Comparison of ENCODE assay signal across 1 cellular context in the genomic region with DNA sequence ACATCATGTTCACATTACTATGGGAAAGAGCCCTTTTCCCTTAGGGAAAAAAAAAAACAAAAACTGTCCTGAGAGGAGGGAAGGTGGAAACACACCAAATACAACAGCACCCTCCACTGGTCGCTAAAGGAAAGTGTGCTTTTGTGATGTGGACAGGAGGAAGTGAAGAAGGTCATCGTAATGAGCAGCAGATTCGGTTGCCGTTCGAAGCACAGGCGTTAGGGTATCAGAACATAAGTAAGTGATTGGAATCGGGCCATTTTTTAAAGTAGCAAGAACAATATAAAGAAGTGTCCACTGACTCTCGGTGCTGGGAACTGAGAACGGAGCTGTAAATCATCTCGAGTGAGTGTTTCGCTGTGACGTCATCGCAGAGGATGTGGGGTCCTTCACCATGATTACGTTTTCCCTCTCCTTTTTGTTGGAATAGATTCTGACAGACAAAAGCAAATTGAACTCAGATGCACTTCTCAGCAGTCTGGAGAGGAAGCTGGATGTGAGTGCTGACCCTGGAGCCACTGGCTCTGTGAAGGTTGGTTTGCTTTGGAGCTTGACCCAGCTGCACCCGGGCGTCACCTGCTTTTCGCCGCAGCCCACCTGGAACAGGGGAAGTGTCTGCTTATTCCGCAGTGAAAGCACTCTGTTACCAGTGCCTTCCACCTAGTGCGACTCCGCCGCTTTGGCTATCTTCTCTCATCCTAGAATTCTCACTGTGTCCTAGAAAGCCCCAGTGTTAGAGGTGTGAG.
A peak's percentile ranks its signal among the peaks of the same experiment; 100 is the strongest.
TF ChIP-seq lines count a peak whose summit lies in the region.

No MANE protein-coding gene starts in this region.

TF ChIP-seq in K562, 482 proteins besides CTCF, POLR2A, EP300 and RAD21 (continued from another document and continues in another):
- TF ChIP-seq, protein P1, sequence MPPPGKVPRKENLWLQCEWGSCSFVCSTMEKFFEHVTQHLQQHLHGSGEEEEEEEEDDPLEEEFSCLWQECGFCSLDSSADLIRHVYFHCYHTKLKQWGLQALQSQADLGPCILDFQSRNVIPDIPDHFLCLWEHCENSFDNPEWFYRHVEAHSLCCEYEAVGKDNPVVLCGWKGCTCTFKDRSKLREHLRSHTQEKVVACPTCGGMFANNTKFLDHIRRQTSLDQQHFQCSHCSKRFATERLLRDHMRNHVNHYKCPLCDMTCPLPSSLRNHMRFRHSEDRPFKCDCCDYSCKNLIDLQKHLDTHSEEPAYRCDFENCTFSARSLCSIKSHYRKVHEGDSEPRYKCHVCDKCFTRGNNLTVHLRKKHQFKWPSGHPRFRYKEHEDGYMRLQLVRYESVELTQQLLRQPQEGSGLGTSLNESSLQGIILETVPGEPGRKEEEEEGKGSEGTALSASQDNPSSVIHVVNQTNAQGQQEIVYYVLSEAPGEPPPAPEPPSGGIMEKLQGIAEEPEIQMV (tag; conservative IDR thresholded peaks at IDR 0.05; ENCODE audit: low read depth) = no peak
- no peak for TF ChIP-seq BRCA1 (IDR thresholded peaks at IDR 0.05)
- TF ChIP-seq BRCA1 (CRISPR knock-in tag; IDR thresholded peaks at IDR 0.05) = no peak
- TF ChIP-seq CBFA2T2 (conservative IDR thresholded peaks at IDR 0.05) = no peak
- no peak for TF ChIP-seq NR4A1 (CRISPR knock-in tag; IDR thresholded peaks at IDR 0.05)
- no peak for TF ChIP-seq NR4A1 (tag; IDR thresholded peaks at IDR 0.05)
- TF ChIP-seq PHF21A (IDR thresholded peaks at IDR 0.05; ENCODE audit: borderline replicate concordance, low read depth) = no peak
- no peak for TF ChIP-seq BMI1 (IDR thresholded peaks at IDR 0.05; ENCODE audit: low read length)
- TF ChIP-seq, protein P2, sequence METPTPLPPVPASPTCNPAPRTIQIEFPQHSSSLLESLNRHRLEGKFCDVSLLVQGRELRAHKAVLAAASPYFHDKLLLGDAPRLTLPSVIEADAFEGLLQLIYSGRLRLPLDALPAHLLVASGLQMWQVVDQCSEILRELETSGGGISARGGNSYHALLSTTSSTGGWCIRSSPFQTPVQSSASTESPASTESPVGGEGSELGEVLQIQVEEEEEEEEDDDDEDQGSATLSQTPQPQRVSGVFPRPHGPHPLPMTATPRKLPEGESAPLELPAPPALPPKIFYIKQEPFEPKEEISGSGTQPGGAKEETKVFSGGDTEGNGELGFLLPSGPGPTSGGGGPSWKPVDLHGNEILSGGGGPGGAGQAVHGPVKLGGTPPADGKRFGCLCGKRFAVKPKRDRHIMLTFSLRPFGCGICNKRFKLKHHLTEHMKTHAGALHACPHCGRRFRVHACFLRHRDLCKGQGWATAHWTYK (CRISPR knock-in tag; IDR thresholded peaks at IDR 0.05) = no peak
- TF ChIP-seq, protein P3, sequence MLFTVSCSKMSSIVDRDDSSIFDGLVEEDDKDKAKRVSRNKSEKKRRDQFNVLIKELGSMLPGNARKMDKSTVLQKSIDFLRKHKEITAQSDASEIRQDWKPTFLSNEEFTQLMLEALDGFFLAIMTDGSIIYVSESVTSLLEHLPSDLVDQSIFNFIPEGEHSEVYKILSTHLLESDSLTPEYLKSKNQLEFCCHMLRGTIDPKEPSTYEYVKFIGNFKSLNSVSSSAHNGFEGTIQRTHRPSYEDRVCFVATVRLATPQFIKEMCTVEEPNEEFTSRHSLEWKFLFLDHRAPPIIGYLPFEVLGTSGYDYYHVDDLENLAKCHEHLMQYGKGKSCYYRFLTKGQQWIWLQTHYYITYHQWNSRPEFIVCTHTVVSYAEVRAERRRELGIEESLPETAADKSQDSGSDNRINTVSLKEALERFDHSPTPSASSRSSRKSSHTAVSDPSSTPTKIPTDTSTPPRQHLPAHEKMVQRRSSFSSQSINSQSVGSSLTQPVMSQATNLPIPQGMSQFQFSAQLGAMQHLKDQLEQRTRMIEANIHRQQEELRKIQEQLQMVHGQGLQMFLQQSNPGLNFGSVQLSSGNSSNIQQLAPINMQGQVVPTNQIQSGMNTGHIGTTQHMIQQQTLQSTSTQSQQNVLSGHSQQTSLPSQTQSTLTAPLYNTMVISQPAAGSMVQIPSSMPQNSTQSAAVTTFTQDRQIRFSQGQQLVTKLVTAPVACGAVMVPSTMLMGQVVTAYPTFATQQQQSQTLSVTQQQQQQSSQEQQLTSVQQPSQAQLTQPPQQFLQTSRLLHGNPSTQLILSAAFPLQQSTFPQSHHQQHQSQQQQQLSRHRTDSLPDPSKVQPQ (CRISPR knock-in tag; IDR thresholded peaks at IDR 0.05; ENCODE audit: borderline replicate concordance) = no peak
- TF ChIP-seq ZNF77 (CRISPR knock-in tag; IDR thresholded peaks at IDR 0.05) = no peak
- TF ChIP-seq, protein P4, sequence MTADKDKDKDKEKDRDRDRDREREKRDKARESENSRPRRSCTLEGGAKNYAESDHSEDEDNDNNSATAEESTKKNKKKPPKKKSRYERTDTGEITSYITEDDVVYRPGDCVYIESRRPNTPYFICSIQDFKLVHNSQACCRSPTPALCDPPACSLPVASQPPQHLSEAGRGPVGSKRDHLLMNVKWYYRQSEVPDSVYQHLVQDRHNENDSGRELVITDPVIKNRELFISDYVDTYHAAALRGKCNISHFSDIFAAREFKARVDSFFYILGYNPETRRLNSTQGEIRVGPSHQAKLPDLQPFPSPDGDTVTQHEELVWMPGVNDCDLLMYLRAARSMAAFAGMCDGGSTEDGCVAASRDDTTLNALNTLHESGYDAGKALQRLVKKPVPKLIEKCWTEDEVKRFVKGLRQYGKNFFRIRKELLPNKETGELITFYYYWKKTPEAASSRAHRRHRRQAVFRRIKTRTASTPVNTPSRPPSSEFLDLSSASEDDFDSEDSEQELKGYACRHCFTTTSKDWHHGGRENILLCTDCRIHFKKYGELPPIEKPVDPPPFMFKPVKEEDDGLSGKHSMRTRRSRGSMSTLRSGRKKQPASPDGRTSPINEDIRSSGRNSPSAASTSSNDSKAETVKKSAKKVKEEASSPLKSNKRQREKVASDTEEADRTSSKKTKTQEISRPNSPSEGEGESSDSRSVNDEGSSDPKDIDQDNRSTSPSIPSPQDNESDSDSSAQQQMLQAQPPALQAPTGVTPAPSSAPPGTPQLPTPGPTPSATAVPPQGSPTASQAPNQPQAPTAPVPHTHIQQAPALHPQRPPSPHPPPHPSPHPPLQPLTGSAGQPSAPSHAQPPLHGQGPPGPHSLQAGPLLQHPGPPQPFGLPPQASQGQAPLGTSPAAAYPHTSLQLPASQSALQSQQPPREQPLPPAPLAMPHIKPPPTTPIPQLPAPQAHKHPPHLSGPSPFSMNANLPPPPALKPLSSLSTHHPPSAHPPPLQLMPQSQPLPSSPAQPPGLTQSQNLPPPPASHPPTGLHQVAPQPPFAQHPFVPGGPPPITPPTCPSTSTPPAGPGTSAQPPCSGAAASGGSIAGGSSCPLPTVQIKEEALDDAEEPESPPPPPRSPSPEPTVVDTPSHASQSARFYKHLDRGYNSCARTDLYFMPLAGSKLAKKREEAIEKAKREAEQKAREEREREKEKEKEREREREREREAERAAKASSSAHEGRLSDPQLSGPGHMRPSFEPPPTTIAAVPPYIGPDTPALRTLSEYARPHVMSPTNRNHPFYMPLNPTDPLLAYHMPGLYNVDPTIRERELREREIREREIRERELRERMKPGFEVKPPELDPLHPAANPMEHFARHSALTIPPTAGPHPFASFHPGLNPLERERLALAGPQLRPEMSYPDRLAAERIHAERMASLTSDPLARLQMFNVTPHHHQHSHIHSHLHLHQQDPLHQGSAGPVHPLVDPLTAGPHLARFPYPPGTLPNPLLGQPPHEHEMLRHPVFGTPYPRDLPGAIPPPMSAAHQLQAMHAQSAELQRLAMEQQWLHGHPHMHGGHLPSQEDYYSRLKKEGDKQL (CRISPR knock-in tag; IDR thresholded peaks at IDR 0.05; ENCODE audit: borderline replicate concordance) = no peak
- no peak for TF ChIP-seq RBFOX2 (IDR thresholded peaks at IDR 0.05; ENCODE audit: low read depth, low read length)
- TF ChIP-seq, protein P5, sequence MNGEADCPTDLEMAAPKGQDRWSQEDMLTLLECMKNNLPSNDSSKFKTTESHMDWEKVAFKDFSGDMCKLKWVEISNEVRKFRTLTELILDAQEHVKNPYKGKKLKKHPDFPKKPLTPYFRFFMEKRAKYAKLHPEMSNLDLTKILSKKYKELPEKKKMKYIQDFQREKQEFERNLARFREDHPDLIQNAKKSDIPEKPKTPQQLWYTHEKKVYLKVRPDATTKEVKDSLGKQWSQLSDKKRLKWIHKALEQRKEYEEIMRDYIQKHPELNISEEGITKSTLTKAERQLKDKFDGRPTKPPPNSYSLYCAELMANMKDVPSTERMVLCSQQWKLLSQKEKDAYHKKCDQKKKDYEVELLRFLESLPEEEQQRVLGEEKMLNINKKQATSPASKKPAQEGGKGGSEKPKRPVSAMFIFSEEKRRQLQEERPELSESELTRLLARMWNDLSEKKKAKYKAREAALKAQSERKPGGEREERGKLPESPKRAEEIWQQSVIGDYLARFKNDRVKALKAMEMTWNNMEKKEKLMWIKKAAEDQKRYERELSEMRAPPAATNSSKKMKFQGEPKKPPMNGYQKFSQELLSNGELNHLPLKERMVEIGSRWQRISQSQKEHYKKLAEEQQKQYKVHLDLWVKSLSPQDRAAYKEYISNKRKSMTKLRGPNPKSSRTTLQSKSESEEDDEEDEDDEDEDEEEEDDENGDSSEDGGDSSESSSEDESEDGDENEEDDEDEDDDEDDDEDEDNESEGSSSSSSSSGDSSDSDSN (IDR thresholded peaks at IDR 0.05; ENCODE audit: borderline replicate concordance in 1 of 2, low read depth in 2 of 2, low read length in 2 of 2) = no peak
- no peak for TF ChIP-seq U2AF1 (optimal IDR thresholded peaks at IDR 0.05; ENCODE audit: low read depth, low read length)
- no peak for TF ChIP-seq ZFP36 (IDR thresholded peaks at IDR 0.05; ENCODE audit: low read depth, low read length, partially characterized antibody)
- no peak for TF ChIP-seq ESRRA (IDR thresholded peaks at IDR 0.05; ENCODE audit: borderline replicate concordance, low read depth)
- no peak for TF ChIP-seq ETV5 (CRISPR knock-in tag; IDR thresholded peaks at IDR 0.05; ENCODE audit: low read depth)
- TF ChIP-seq HLTF (IDR thresholded peaks at IDR 0.05) = no peak
- no peak for TF ChIP-seq PHB (CRISPR knock-in tag; IDR thresholded peaks at IDR 0.05)
- TF ChIP-seq MAFG (tag; conservative IDR thresholded peaks at IDR 0.05) = no peak
- TF ChIP-seq, protein P6, sequence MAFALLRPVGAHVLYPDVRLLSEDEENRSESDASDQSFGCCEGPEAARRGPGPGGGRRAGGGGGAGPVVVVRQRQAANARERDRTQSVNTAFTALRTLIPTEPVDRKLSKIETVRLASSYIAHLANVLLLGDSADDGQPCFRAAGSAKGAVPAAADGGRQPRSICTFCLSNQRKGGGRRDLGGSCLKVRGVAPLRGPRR (CRISPR knock-in tag; IDR thresholded peaks at IDR 0.05) = no peak
- no peak for TF ChIP-seq NFYB (IDR thresholded peaks at IDR 0.05; ENCODE audit: extremely low read depth, insufficient read length)
- TF ChIP-seq SIX5 (IDR thresholded peaks at IDR 0.05; ENCODE audit: borderline replicate concordance in 1 of 2, insufficient read depth in 1 of 2, low read depth in 1 of 2, low read length in 2 of 2) = no peak
- TF ChIP-seq, protein P7, sequence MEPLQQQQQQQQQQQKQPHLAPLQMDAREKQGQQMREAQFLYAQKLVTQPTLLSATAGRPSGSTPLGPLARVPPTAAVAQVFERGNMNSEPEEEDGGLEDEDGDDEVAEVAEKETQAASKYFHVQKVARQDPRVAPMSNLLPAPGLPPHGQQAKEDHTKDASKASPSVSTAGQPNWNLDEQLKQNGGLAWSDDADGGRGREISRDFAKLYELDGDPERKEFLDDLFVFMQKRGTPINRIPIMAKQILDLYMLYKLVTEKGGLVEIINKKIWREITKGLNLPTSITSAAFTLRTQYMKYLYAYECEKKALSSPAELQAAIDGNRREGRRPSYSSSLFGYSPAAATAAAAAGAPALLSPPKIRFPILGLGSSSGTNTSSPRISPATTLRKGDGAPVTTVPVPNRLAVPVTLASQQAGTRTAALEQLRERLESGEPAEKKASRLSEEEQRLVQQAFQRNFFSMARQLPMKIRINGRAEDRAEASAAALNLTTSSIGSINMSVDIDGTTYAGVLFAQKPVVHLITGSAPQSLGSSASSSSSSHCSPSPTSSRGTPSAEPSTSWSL (CRISPR knock-in tag; IDR thresholded peaks at IDR 0.05; ENCODE audit: borderline replicate concordance) = no peak
- TF ChIP-seq, protein P8, sequence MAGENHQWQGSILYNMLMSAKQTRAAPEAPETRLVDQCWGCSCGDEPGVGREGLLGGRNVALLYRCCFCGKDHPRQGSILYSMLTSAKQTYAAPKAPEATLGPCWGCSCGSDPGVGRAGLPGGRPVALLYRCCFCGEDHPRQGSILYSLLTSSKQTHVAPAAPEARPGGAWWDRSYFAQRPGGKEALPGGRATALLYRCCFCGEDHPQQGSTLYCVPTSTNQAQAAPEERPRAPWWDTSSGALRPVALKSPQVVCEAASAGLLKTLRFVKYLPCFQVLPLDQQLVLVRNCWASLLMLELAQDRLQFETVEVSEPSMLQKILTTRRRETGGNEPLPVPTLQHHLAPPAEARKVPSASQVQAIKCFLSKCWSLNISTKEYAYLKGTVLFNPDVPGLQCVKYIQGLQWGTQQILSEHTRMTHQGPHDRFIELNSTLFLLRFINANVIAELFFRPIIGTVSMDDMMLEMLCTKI (IDR thresholded peaks at IDR 0.05; ENCODE audit: partially characterized antibody) = no peak
- no peak for TF ChIP-seq SMARCC2 (IDR thresholded peaks at IDR 0.05; ENCODE audit: low read depth)
- no peak for TF ChIP-seq MYNN (IDR thresholded peaks at IDR 0.05)
- no peak for TF ChIP-seq MYNN (CRISPR knock-in tag; IDR thresholded peaks at IDR 0.05)
- TF ChIP-seq CC2D1A (IDR thresholded peaks at IDR 0.05) = 0 out of 2 replicates have a peak, but pooled peaks have one; percentile 53
- TF ChIP-seq CREB1 (IDR thresholded peaks at IDR 0.05) = no peak
- no peak for TF ChIP-seq CREB1 (CRISPR knock-in tag; IDR thresholded peaks at IDR 0.05)
- TF ChIP-seq, protein P9, sequence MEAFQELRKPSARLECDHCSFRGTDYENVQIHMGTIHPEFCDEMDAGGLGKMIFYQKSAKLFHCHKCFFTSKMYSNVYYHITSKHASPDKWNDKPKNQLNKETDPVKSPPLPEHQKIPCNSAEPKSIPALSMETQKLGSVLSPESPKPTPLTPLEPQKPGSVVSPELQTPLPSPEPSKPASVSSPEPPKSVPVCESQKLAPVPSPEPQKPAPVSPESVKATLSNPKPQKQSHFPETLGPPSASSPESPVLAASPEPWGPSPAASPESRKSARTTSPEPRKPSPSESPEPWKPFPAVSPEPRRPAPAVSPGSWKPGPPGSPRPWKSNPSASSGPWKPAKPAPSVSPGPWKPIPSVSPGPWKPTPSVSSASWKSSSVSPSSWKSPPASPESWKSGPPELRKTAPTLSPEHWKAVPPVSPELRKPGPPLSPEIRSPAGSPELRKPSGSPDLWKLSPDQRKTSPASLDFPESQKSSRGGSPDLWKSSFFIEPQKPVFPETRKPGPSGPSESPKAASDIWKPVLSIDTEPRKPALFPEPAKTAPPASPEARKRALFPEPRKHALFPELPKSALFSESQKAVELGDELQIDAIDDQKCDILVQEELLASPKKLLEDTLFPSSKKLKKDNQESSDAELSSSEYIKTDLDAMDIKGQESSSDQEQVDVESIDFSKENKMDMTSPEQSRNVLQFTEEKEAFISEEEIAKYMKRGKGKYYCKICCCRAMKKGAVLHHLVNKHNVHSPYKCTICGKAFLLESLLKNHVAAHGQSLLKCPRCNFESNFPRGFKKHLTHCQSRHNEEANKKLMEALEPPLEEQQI (IDR thresholded peaks at IDR 0.05) = no peak
- no peak for TF ChIP-seq RFX5 (IDR thresholded peaks at IDR 0.05; ENCODE audit: low read depth, low read length)
- no peak for TF ChIP-seq NR2C2 (CRISPR knock-in tag; IDR thresholded peaks at IDR 0.05)
- TF ChIP-seq NR2C2 (tag; IDR thresholded peaks at IDR 0.05) = no peak
- no peak for TF ChIP-seq RAD51 (IDR thresholded peaks at IDR 0.05; ENCODE audit: borderline replicate concordance, low read depth)
